In genomic region chr7:18555120-18555519, GRCh38 we compare ENCODE assay signal across 29 cellular contexts. TPM values are rescaled to one million over a fixed set of nuclear protein-coding genes. Genes with fewer than 3 reads are reported as not detected.
DNase-seq lines count a peak whose midpoint lies in the region; ATAC-seq, FAIRE-seq and TF ChIP-seq lines count a peak whose summit lies in the region.
"Had no signal": no experiment of that assay in that cellular context is flagged by ENCODE, and none has a peak within 500 bp of the region (broad histone marks: within the 10 kb centered on the region; RNA-seq: fewer than 3 reads in every experiment).

No MANE protein-coding gene starts in this region.

- H3K27ac Mint-ChIP-seq in stimulated activated memory B cell treated with anti-CD40 and anti-IgM and Interleukin-4, amounts not matched to agents 10 μg/mL and 1 μg/mL and 100 μg/mL, for 72 hours: peak overlapping the region; percentile 83
- H3K27ac Mint-ChIP-seq in activated naive CD8-positive, alpha-beta T cell treated with anti-CD3 and anti-CD28 coated beads for 36 hours: no peak overlapping the region
- H3K27ac Mint-ChIP-seq: CD4-positive, CD25-positive, alpha-beta regulatory T cell; immature natural killer cell; naive thymus-derived CD8-positive, alpha-beta T cell had no signal

- peaks cover 5 to 50% of the 10 kb centered on the region in 2 donors for H3K4me1 ChIP-seq in ascending aorta
- H3K4me1 ChIP-seq: adrenal gland, Peyer's patch had no signal

- peaks cover 21% of the 10 kb centered on the region for H3K36me3 Mint-ChIP-seq in stimulated activated memory B cell treated with anti-CD40 and anti-IgM and Interleukin-4, amounts not matched to agents 10 μg/mL and 1 μg/mL and 100 μg/mL, for 72 hours
- H3K36me3 Mint-ChIP-seq in activated naive CD8-positive, alpha-beta T cell treated with anti-CD3 and anti-CD28 coated beads for 36 hours: no peaks in the 10 kb centered on the region
- H3K36me3 Mint-ChIP-seq: CD4-positive, CD25-positive, alpha-beta regulatory T cell; naive thymus-derived CD8-positive, alpha-beta T cell had no signal

- peak overlapping the region; percentile 31 to 76 for H3K27ac ChIP-seq in ascending aorta
- H3K27ac ChIP-seq: adrenal gland, cardiac muscle cell, dorsolateral prefrontal cortex, KMS-11, left lung, Peyer's patch, right atrium auricular region, transverse colon had no signal

- DNase-seq in H54 (ENCODE audit: insufficient read length, low spot score) (no peak), ascending aorta (ENCODE audit: low spot score in 2 of 2) (no peak), fibroblast of the aortic adventitia (ENCODE audit: low read depth) (peak; percentile 67)
- DNase-seq in activated naive CD8-positive, alpha-beta T cell treated with anti-CD3 and anti-CD28 coated beads for 36 hours: no peak
- DNase-seq in activated CD4-positive, CD25-positive, alpha-beta regulatory T cell (lab: John Stamatoyannopoulos, UW): no peak
- DNase-seq: activated gamma-delta T cell treated with Interleukin-2 at 50 U/mL for 16 hours; activated T-cell treated with anti-CD3 and anti-CD28 coated beads, Interleukin-2, amount 50 U/mL, for 1 hour; adrenal gland; CD4-positive, CD25-positive, alpha-beta regulatory T cell; dorsolateral prefrontal cortex; foreskin fibroblast; hippocampal formation; immature natural killer cell; left lung; naive thymus-derived CD8-positive, alpha-beta T cell; NCI-H146; NCI-H524; NK-92 treated with Interleukin-12 subunit alpha and Interleukin-12 subunit beta, amount 100 ng/mL, for 24 hours; Peyer's patch; stimulated activated CD4-positive, alpha-beta T cell treated with anti-CD3 and anti-CD28 coated beads, Interleukin-12 subunit alpha, Interleukin-12 subunit beta, amount 100 ng/mL, for 4 hours; stimulated activated naive CD8-positive, alpha-beta T cell treated with anti-CD3 and anti-CD28 coated beads, Interleukin-15, Interleukin-2, amounts not matched to agents 100 U/mL and 50 U/mL, for 24 hours; transverse colon had no signal

- no peaks in the 10 kb centered on the region for H3K36me3 ChIP-seq in ascending aorta
- H3K36me3 ChIP-seq: adrenal gland, cardiac muscle cell, left lung, Peyer's patch, right atrium auricular region, transverse colon had no signal

- H3K9me3 Mint-ChIP-seq in stimulated activated memory B cell treated with anti-CD40 and anti-IgM and Interleukin-4, amounts not matched to agents 10 μg/mL and 1 μg/mL and 100 μg/mL, for 72 hours: peaks cover 3% of the 10 kb centered on the region
- no peaks in the 10 kb centered on the region for H3K9me3 Mint-ChIP-seq in activated naive CD8-positive, alpha-beta T cell treated with anti-CD3 and anti-CD28 coated beads for 36 hours
- H3K9me3 Mint-ChIP-seq: immature natural killer cell had no signal

- H3K4me1 Mint-ChIP-seq in stimulated activated memory B cell treated with anti-CD40 and anti-IgM and Interleukin-4, amounts not matched to agents 10 μg/mL and 1 μg/mL and 100 μg/mL, for 72 hours: peaks cover 57% of the 10 kb centered on the region
- H3K4me1 Mint-ChIP-seq in activated naive CD8-positive, alpha-beta T cell treated with anti-CD3 and anti-CD28 coated beads for 36 hours: no peaks in the 10 kb centered on the region

- FAIRE-seq in H54 (lab: Jason Lieb, UNC): peak; percentile 57
- FAIRE-seq: endothelial cell of umbilical vein had no signal

- intact Hi-C loops in ascending aorta (cut with DNase I): loop anchor here (5.0 kb wide), 1 partner anchor 58 kb away; the partner anchor contains the start of gene HDAC9

- H3K27me3 Mint-ChIP-seq in stimulated activated memory B cell treated with anti-CD40 and anti-IgM and Interleukin-4, amounts not matched to agents 10 μg/mL and 1 μg/mL and 100 μg/mL, for 72 hours: no peaks in the 10 kb centered on the region
- peaks cover 4% of the 10 kb centered on the region for H3K27me3 Mint-ChIP-seq in activated naive CD8-positive, alpha-beta T cell treated with anti-CD3 and anti-CD28 coated beads for 36 hours
- H3K27me3 Mint-ChIP-seq: CD4-positive, CD25-positive, alpha-beta regulatory T cell; naive thymus-derived CD8-positive, alpha-beta T cell had no signal

- no peak for TF ChIP-seq POLR2A in H54 (IDR thresholded peaks at IDR 0.05; ENCODE audit: low read depth, low read length)

- H3K4me3 ChIP-seq in ascending aorta (no peak overlapping the region), fibroblast of the aortic adventitia (ENCODE audit: low read depth, low read length) (no peak overlapping the region)
- H3K4me3 ChIP-seq: adrenal gland, cardiac muscle cell, dorsolateral prefrontal cortex, left lung, Peyer's patch, right atrium auricular region, transverse colon had no signal

- H3K9me3 ChIP-seq in ascending aorta: no peaks in the 10 kb centered on the region
- H3K9me3 ChIP-seq: adrenal gland, left lung, Peyer's patch, right atrium auricular region, transverse colon had no signal

- H3K4me3 Mint-ChIP-seq in stimulated activated memory B cell treated with anti-CD40 and anti-IgM and Interleukin-4, amounts not matched to agents 10 μg/mL and 1 μg/mL and 100 μg/mL, for 72 hours: no peak overlapping the region
- H3K4me3 Mint-ChIP-seq in activated naive CD8-positive, alpha-beta T cell treated with anti-CD3 and anti-CD28 coated beads for 36 hours: no peak overlapping the region
- H3K4me3 Mint-ChIP-seq: CD4-positive, CD25-positive, alpha-beta regulatory T cell; immature natural killer cell; naive thymus-derived CD8-positive, alpha-beta T cell had no signal

- no peaks in the 10 kb centered on the region for H3K27me3 ChIP-seq in ascending aorta
- H3K27me3 ChIP-seq: adrenal gland, cardiac muscle cell, dorsolateral prefrontal cortex, left lung, Peyer's patch, right atrium auricular region, transverse colon had no signal

- no peak for TF ChIP-seq CTCF in ascending aorta (IDR thresholded peaks at IDR 0.05)
- no peak for TF ChIP-seq CTCF in fibroblast of the aortic adventitia (IDR thresholded peaks at IDR 0.05; ENCODE audit: insufficient read depth, low read length)

- ATAC-seq in stimulated activated memory B cell treated with anti-CD40 and anti-IgM and Interleukin-4, amounts not matched to agents 10 μg/mL and 1 μg/mL and 100 μg/mL, for 72 hours: no peak
- ATAC-seq in GM19351 (IDR thresholded peaks at IDR 0.05; ENCODE audit: unreplicated experiment) (no peak), HG03139 (IDR thresholded peaks at IDR 0.05; ENCODE audit: unreplicated experiment) (no peak)
- ATAC-seq: left lung; naive thymus-derived CD8-positive, alpha-beta T cell; stimulated activated naive CD8-positive, alpha-beta T cell treated with anti-CD3 and anti-CD28 coated beads, Interleukin-15, Interleukin-2, amounts not matched to agents 100 U/mL and 50 U/mL, for 24 hours had no signal

RNA-seq across cellular contexts. Expression of gene HDAC9, which starts 59.6 kb away (rescaled TPM):
- 33.4 TPM for total RNA-seq in ascending aorta
- 40.6 and 55.0 TPM in 2 replicates for total RNA-seq in fibroblast of the aortic adventitia (ENCODE audit: low replicate concordance)
- under 1 TPM; 0.14 to 0.72 TPM for total RNA-seq in activated naive CD8-positive, alpha-beta T cell treated with anti-CD3 and anti-CD28 coated beads for 36 hours

Comparison
In these comparisons a context has a peak if more than half of its experiments do, and no peak if none do; other contexts are left out.
1. RNA of gene HDAC9, which starts 59.6 kb away (total RNA-seq): 40.6 to 55.0 TPM in fibroblast of the aortic adventitia and 33.4 TPM in ascending aorta (single experiment); 0.14 to 0.72 TPM in activated naive CD8-positive, alpha-beta T cell treated with anti-CD3 and anti-CD28 coated beads for 36 hours; every median in the first group is over 10 times any median in the second.